Comparison of ENCODE assay signal across 24 cellular contexts in genomic region chr13:38176664-38177063, GRCh38.
DNase-seq lines count a peak whose midpoint lies in the region; ATAC-seq, FAIRE-seq and TF ChIP-seq lines count a peak whose summit lies in the region.
"Had no signal": no experiment of that assay in that cellular context is flagged by ENCODE, and none has a peak within 500 bp of the region (broad histone marks: within the 10 kb centered on the region; RNA-seq: fewer than 3 reads in every experiment).

No MANE protein-coding gene starts in this region.

- TF ChIP-seq CTCF in KMS-11 (conservative IDR thresholded peaks at IDR 0.05; ENCODE audit: low read depth, low read length), result no peak
- TF ChIP-seq CTCF in H1 (IDR thresholded peaks at IDR 0.05; ENCODE audit: control extremely low read depth in 1 of 3, insufficient read depth in 1 of 3, low read depth in 1 of 3, low read length in 3 of 3), result no peak

- H3K9me3 ChIP-seq in H1 (ENCODE audit: insufficient read depth in 2 of 2, low read depth in 1 of 2, low read length in 1 of 2) (no peaks in the 10 kb centered on the region), neuronal stem cell (replicated peaks in 1 of 2; ENCODE audit: control insufficient read depth in 2 of 2, insufficient read depth in 1 of 2, low read depth in 1 of 2, low read length in 2 of 2) (no peaks in the 10 kb centered on the region)
- H3K9me3 ChIP-seq: A549; BE2C; BLaER1 treated with 17β-estradiol and CSF1 and Interleukin-3, amounts not matched to agents 10 nM and 100 nM had no signal

- H4K20me1 ChIP-seq in KMS-11 (ENCODE audit: insufficient read depth) (no peaks in the 10 kb centered on the region), H1 (replicated peaks in 1 of 2; ENCODE audit: control insufficient read depth in 1 of 2, insufficient read depth in 2 of 2, low read length in 2 of 2) (no peaks in the 10 kb centered on the region)
- H4K20me1 ChIP-seq: BLaER1 treated with 17β-estradiol and CSF1 and Interleukin-3, amounts not matched to agents 10 nM and 100 nM had no signal

- H4K8ac ChIP-seq in H1 (ENCODE audit: extremely low read depth, insufficient read depth, low read length) (no peak overlapping the region), neuronal stem cell (ENCODE audit: low read depth, low read length) (no peak overlapping the region)

- H2BK12ac ChIP-seq in H1 (ENCODE audit: low read depth, low read length) (no peak overlapping the region), neuronal stem cell (ENCODE audit: low read length) (no peak overlapping the region)

- POLR2A ChIA-PET in H1 (lab: Charles Lee; ENCODE audit: partially characterized antibody), result no interaction called here

- H3K79me1 ChIP-seq in H1 (ENCODE audit: low read depth, low read length) (no peaks in the 10 kb centered on the region), neuronal stem cell (ENCODE audit: low read depth, low read length) (no peaks in the 10 kb centered on the region)

- H3K4ac ChIP-seq in H1 (replicated peaks; ENCODE audit: insufficient read length, low read depth, low read length) (no peak overlapping the region), neuronal stem cell (ENCODE audit: low read length) (no peak overlapping the region)

- H3K36me3 ChIP-seq in KMS-11 (ENCODE audit: insufficient read depth) (no peaks in the 10 kb centered on the region), H1 (ENCODE audit: control insufficient read depth in 2 of 4, insufficient read depth in 4 of 4, low read length in 3 of 4) (no peaks in the 10 kb centered on the region; a peak in 1 of 8 replicates), neuronal stem cell (replicated peaks in 1 of 2; ENCODE audit: control insufficient read depth in 2 of 2, insufficient read depth in 2 of 2, low read length in 2 of 2) (no peaks in the 10 kb centered on the region)
- H3K36me3 ChIP-seq: BE2C; BLaER1 treated with 17β-estradiol and CSF1 and Interleukin-3, amounts not matched to agents 10 nM and 100 nM had no signal

- no peak overlapping the region for H4K91ac ChIP-seq in H1 (replicated peaks; ENCODE audit: insufficient read length, low read length)
- H4K91ac ChIP-seq in neuronal stem cell (ENCODE audit: low read depth, low read length, poor library complexity), result no peak overlapping the region

- no peak for FAIRE-seq in H1 (lab: Jason Lieb, UNC)
- FAIRE-seq: A549, GM12891, GM18507 had no signal

- H3K56ac ChIP-seq in H1 (replicated peaks; ENCODE audit: insufficient read length, low read depth, low read length), result no peak overlapping the region

- H3K4me2 ChIP-seq in KMS-11 (peak overlapping the region; percentile 27; the same call in 1 of the 2 replicates), H1 (ENCODE audit: insufficient read depth in 1 of 2, low read depth in 2 of 2, low read length in 2 of 2) (no peak overlapping the region), neuronal stem cell (ENCODE audit: insufficient read depth, low read length, poor library complexity, severe bottlenecking) (no peak overlapping the region)
- H3K4me2 ChIP-seq: A549; BLaER1 treated with 17β-estradiol and CSF1 and Interleukin-3, amounts not matched to agents 10 nM and 100 nM had no signal

- H2AK5ac ChIP-seq in H1 (ENCODE audit: low read depth, low read length) (no peak overlapping the region), neuronal stem cell (ENCODE audit: low read depth, low read length) (no peak overlapping the region)

- H3K4me1 ChIP-seq in KMS-11 (ENCODE audit: low read depth, poor library complexity, severe bottlenecking) (peaks cover 42% of the 10 kb centered on the region), H1 (replicated peaks in 1 of 4; ENCODE audit: control insufficient read depth in 3 of 4, insufficient read depth in 4 of 4, low read length in 3 of 4) (no peaks in the 10 kb centered on the region), neuronal stem cell (ENCODE audit: control insufficient read depth in 2 of 2, insufficient read depth in 1 of 2, low read depth in 1 of 2, low read length in 2 of 2) (no peaks in the 10 kb centered on the region)
- H3K4me1 ChIP-seq: A549, BE2C had no signal

- H2BK120ac ChIP-seq in H1 (replicated peaks; ENCODE audit: low read depth, low read length), result no peak overlapping the region
- H2BK120ac ChIP-seq in neuronal stem cell (ENCODE audit: low read depth, low read length), result no peak overlapping the region

- H2BK20ac ChIP-seq in H1 (ENCODE audit: low read length), result no peak overlapping the region

- no peaks in the 10 kb centered on the region for H3K79me2 ChIP-seq in KMS-11 (ENCODE audit: insufficient read depth, low read depth)
- no peaks in the 10 kb centered on the region for H3K79me2 ChIP-seq in H1 (ENCODE audit: control insufficient read depth in 1 of 2, insufficient read depth in 2 of 2, low read length in 2 of 2)

- no peak for TF ChIP-seq RAD21 in H1 (IDR thresholded peaks at IDR 0.05 in 1 of 2, conservative IDR thresholded peaks at IDR 0.05 in 1 of 2; ENCODE audit: low read depth in 2 of 2, low read length in 2 of 2)

- no peak for TF ChIP-seq EP300 in H1 (IDR thresholded peaks at IDR 0.05; ENCODE audit: borderline replicate concordance in 1 of 2, low read depth in 2 of 2, low read length in 2 of 2)

- H3K18ac ChIP-seq in H1 (ENCODE audit: extremely low read depth, low read length) (no peak overlapping the region), neuronal stem cell (ENCODE audit: low read length) (peak overlapping the region; percentile 8)

- no peaks in the 10 kb centered on the region for H3K27me3 ChIP-seq in KMS-11 (ENCODE audit: insufficient read depth, low read depth)
- H3K27me3 ChIP-seq in H1 (replicated peaks in 1 of 4; ENCODE audit: control insufficient read depth in 3 of 4, extremely low read depth in 1 of 4, insufficient read depth in 3 of 4, low read length in 3 of 4), result no peaks in the 10 kb centered on the region
- H3K27me3 ChIP-seq in neuronal stem cell (ENCODE audit: control insufficient read depth in 3 of 3, insufficient read depth in 3 of 3, low read depth in 1 of 3, low read length in 3 of 3), result no peaks in the 10 kb centered on the region
- H3K27me3 ChIP-seq: BE2C; BLaER1 treated with 17β-estradiol and CSF1 and Interleukin-3, amounts not matched to agents 10 nM and 100 nM had no signal

- DNase-seq in H1 (ENCODE audit: low read depth in 1 of 2, low spot score in 2 of 2), result no peak
- DNase-seq in neuronal stem cell (ENCODE audit: low spot score), result no peak
- no peak for DNase-seq in stimulated activated CD4-positive, alpha-beta T cell treated with anti-CD3 and anti-CD28 coated beads, Interleukin-4, amount 100 ng/mL, for 24 hours
- DNase-seq in activated effector memory CD4-positive, alpha-beta T cell treated with anti-CD3 and anti-CD28 coated beads, Interleukin-2, amount 50 U/mL, for 16 hours, result no peak
- DNase-seq: 8988T; ACHN; AML-193; BE2C; Calu3; CD4-positive, alpha-beta T cell; CD8-positive, alpha-beta memory T cell; COR-L47; DMS53; DMS79 treated with DMSO at 0.1 percent for 48 hours; GF-D8; GM23248; H9 had no signal

- H3K4me3 ChIP-seq in KMS-11 (IDR thresholded peaks at IDR 0.05; ENCODE audit: insufficient read depth, low read depth, low read length) (no peak overlapping the region), H1 (ENCODE audit: extremely low read depth in 1 of 4, insufficient read depth in 2 of 4, low read depth in 3 of 4, low read length in 4 of 4) (no peak overlapping the region), neuronal stem cell (ENCODE audit: low read length in 2 of 2) (no peak overlapping the region)
- H3K4me3 ChIP-seq: A549; BLaER1 treated with 17β-estradiol and CSF1 and Interleukin-3, amounts not matched to agents 10 nM and 100 nM; GM23248 had no signal

- H3K23me2 ChIP-seq in H1 (ENCODE audit: low read depth, low read length), result no peaks in the 10 kb centered on the region

- H2AFZ ChIP-seq in KMS-11 (ENCODE audit: low read depth) (no peak overlapping the region), H1 (ENCODE audit: low read length) (0 out of 2 replicates have a peak overlapping the region, but pooled peaks have one; percentile 9), neuronal stem cell (ENCODE audit: low read length) (no peak overlapping the region)
- H2AFZ ChIP-seq: GM23248 had no signal

- no peak overlapping the region for H3K23ac ChIP-seq in H1 (ENCODE audit: insufficient read length)
- H3K23ac ChIP-seq in neuronal stem cell (ENCODE audit: low read depth, low read length, poor library complexity), result no peak overlapping the region

- CTCF ChIA-PET in H1 (lab: Charles Lee; ENCODE audit: partially characterized antibody), result no interaction called here

- H2BK5ac ChIP-seq in H1 (ENCODE audit: low read depth, low read length) (no peak overlapping the region), neuronal stem cell (ENCODE audit: low read length) (no peak overlapping the region)

- TF ChIP-seq POLR2A in H1 (IDR thresholded peaks at IDR 0.05; ENCODE audit: control extremely low read depth in 1 of 2, low read depth in 2 of 2, low read length in 2 of 2), result no peak

- H3K14ac ChIP-seq in H1 (ENCODE audit: insufficient read length) (no peak overlapping the region), neuronal stem cell (ENCODE audit: low read length) (no peak overlapping the region)

- no peak overlapping the region; the same call in 1 of the 2 replicates for H3K27ac ChIP-seq in KMS-11
- H3K27ac ChIP-seq in H1 (ENCODE audit: low read depth, low read length), result no peak overlapping the region
- no peak overlapping the region for H3K27ac ChIP-seq in neuronal stem cell (replicated peaks; ENCODE audit: low read length)
- H3K27ac ChIP-seq: A549; BLaER1 treated with 17β-estradiol and CSF1 and Interleukin-3, amounts not matched to agents 10 nM and 100 nM; GM23248 had no signal

- ATAC-seq in GM21447 (IDR thresholded peaks at IDR 0.05; ENCODE audit: unreplicated experiment), result no peak
- ATAC-seq: A549, HCT116 had no signal

- H4K5ac ChIP-seq in H1 (ENCODE audit: insufficient read length, low read depth, low read length), result no peak overlapping the region

- no peak overlapping the region for H2BK15ac ChIP-seq in H1 (ENCODE audit: low read length)
- H2BK15ac ChIP-seq in neuronal stem cell (ENCODE audit: low read length), result no peak overlapping the region

- H3K9ac ChIP-seq in KMS-11 (no peak overlapping the region), H1 (replicated peaks in 1 of 4; ENCODE audit: extremely low read depth in 1 of 4, low read depth in 3 of 4, low read length in 3 of 4) (no peak overlapping the region), neuronal stem cell (ENCODE audit: low read depth, low read length, poor library complexity) (no peak overlapping the region)
- H3K9ac ChIP-seq: BLaER1 treated with 17β-estradiol and CSF1 and Interleukin-3, amounts not matched to agents 10 nM and 100 nM; GM23248 had no signal

TF ChIP-seq in H1, 55 proteins besides CTCF, POLR2A, EP300 and RAD21 (continues in another document):
- TF ChIP-seq TAF7 (optimal IDR thresholded peaks at IDR 0.05; ENCODE audit: borderline replicate concordance, low read depth, low read length) (no peak), CTBP2 (IDR thresholded peaks at IDR 0.05; ENCODE audit: borderline replicate concordance, insufficient read depth, insufficient read length, low read length) (no peak), SUZ12 (IDR thresholded peaks at IDR 0.05; ENCODE audit: low read length) (no peak), RBBP5 (IDR thresholded peaks at IDR 0.05; ENCODE audit: borderline replicate concordance, low read depth, low read length) (no peak), BACH1 (IDR thresholded peaks at IDR 0.05; ENCODE audit: low read length) (no peak), NANOG (IDR thresholded peaks at IDR 0.05; ENCODE audit: insufficient read depth, low read depth, low read length, poor library complexity, severe bottlenecking) (no peak), ASH2L (IDR thresholded peaks at IDR 0.05; ENCODE audit: low read length) (no peak)
